Comparison of ENCODE assay signal across 1 cellular context in the genomic region with DNA sequence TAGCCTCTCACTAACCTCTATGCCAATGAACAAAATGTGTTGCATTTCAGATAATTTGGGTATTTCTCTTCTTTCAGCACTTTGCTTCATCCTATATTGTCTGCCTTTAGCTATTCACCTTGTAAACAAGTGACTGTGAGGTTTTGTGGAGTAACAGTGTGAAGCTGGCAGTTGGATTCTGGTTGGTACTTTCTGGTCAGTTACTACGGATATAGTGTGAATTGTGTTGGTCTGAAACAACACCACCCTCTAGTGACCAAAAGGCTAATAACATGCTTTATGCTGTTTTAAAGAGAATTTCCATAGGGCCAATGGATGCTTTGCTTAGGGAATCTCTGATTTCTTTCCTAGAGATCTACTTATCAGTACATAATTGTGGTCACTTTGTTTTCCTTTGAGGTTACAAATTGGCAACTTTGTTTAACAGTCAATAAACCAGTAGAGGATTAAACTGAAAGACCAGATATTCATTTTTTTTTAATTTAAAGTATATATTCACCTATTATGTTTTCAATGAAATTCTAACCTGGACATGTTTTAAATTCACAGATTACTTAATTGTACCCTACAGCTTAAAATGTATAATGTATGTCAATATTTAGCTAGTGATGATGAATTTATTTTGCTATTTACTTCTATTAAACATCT.
TF ChIP-seq lines count a peak whose summit lies in the region.

No MANE protein-coding gene starts in this region.

TF ChIP-seq in WTC11, 78 proteins besides CTCF, POLR2A, EP300 and RAD21 (continued from another document):
- TF ChIP-seq PREB (CRISPR knock-in tag; IDR thresholded peaks at IDR 0.05; ENCODE audit: borderline replicate concordance) (no peak), ETV6 (CRISPR knock-in tag; IDR thresholded peaks at IDR 0.05) (no peak), NFATC4 (CRISPR knock-in tag; IDR thresholded peaks at IDR 0.05) (no peak), MLX (CRISPR knock-in tag; IDR thresholded peaks at IDR 0.05) (no peak), E2F4 (CRISPR knock-in tag; IDR thresholded peaks at IDR 0.05; ENCODE audit: borderline replicate concordance, low read depth) (no peak), CBFB (CRISPR knock-in tag; IDR thresholded peaks at IDR 0.05; ENCODE audit: low read depth) (no peak), ZNF416 (CRISPR knock-in tag; IDR thresholded peaks at IDR 0.05) (no peak), JUN (CRISPR knock-in tag; IDR thresholded peaks at IDR 0.05) (no peak), ERG (CRISPR knock-in tag; IDR thresholded peaks at IDR 0.05) (no peak), TEAD4 (CRISPR knock-in tag; IDR thresholded peaks at IDR 0.05) (no peak)
- TF ChIP-seq, protein P1, sequence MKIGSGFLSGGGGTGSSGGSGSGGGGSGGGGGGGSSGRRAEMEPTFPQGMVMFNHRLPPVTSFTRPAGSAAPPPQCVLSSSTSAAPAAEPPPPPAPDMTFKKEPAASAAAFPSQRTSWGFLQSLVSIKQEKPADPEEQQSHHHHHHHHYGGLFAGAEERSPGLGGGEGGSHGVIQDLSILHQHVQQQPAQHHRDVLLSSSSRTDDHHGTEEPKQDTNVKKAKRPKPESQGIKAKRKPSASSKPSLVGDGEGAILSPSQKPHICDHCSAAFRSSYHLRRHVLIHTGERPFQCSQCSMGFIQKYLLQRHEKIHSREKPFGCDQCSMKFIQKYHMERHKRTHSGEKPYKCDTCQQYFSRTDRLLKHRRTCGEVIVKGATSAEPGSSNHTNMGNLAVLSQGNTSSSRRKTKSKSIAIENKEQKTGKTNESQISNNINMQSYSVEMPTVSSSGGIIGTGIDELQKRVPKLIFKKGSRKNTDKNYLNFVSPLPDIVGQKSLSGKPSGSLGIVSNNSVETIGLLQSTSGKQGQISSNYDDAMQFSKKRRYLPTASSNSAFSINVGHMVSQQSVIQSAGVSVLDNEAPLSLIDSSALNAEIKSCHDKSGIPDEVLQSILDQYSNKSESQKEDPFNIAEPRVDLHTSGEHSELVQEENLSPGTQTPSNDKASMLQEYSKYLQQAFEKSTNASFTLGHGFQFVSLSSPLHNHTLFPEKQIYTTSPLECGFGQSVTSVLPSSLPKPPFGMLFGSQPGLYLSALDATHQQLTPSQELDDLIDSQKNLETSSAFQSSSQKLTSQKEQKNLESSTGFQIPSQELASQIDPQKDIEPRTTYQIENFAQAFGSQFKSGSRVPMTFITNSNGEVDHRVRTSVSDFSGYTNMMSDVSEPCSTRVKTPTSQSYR (CRISPR knock-in tag; IDR thresholded peaks at IDR 0.05): no peak
- TF ChIP-seq, protein P2, sequence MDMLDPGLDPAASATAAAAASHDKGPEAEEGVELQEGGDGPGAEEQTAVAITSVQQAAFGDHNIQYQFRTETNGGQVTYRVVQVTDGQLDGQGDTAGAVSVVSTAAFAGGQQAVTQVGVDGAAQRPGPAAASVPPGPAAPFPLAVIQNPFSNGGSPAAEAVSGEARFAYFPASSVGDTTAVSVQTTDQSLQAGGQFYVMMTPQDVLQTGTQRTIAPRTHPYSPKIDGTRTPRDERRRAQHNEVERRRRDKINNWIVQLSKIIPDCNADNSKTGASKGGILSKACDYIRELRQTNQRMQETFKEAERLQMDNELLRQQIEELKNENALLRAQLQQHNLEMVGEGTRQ (CRISPR knock-in tag; IDR thresholded peaks at IDR 0.05): no peak
